ENCODE assay signal across 21 cellular contexts in the genomic region with DNA sequence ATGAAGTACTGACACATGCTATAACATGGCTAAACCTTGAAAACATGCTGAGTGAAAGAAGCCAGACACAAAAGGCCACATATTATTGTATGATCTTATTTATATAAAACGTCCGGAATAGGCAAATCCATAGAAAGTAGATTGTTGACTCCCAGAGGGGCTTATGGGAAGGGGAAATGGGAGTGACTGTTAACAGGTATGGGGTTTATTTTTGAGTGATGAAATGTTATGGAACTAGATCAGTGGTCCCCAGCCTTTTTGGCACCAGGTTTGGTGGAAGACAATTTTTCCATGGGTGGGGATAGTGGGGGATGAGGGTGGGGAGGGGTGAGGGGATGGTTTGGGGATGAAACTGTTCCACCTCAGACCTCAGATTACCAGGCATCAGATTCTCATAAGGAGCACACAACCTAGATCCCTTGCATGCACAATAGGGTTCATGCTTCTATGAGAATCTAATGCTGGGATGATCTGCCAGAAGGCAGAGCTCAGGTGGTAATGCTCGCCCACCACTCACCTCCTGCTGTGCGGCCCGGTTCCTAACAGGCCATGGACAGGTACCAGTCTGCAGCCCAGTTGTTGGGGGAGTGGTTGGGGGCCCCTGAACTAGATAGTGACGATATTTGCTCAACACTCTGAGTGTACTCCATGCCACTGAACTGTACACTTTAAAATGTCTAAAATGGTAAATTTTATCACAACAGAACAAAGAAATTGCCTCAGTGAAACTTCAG. TPM values are rescaled to one million over a fixed set of nuclear protein-coding genes. Genes with fewer than 3 reads are reported as not detected.
"Had no signal": no experiment of that assay in that cellular context is flagged by ENCODE, and none has a peak within 500 bp of the region (broad histone marks: within the 10 kb centered on the region; RNA-seq: fewer than 3 reads in every experiment).

No MANE protein-coding gene starts in this region.

- H3K27ac ChIP-seq: cardiac muscle cell, esophagus muscularis mucosa, pancreas had no signal

- H3K36me3 ChIP-seq: cardiac muscle cell, esophagus muscularis mucosa, pancreas had no signal

- H3K9me3 Mint-ChIP-seq: activated CD4-positive, alpha-beta memory T cell treated with anti-CD3 and anti-CD28 coated beads, Interleukin-2, amount 10 ng/mL, durations not matched to agents 7 days and 5 days; neural crest cell; stimulated activated effector memory CD8-positive, alpha-beta T cell treated with anti-CD3 and anti-CD28 coated beads, Interleukin-12 subunit alpha, Interleukin-12 subunit beta, amount 100 ng/mL, for 72 hours had no signal

- DNase-seq: activated CD4-positive, alpha-beta memory T cell treated with anti-CD3 and anti-CD28 coated beads, Interleukin-2, amount 10 ng/mL, durations not matched to agents 7 days and 5 days; activated CD4-positive, alpha-beta T cell treated with anti-CD3 and anti-CD28 coated beads for 4 hours; activated CD8-positive, alpha-beta memory T cell treated with anti-CD3 and anti-CD28 coated beads, Interleukin-2, amount 50 U/mL, for 4 hours; activated effector memory CD4-positive, alpha-beta T cell treated with anti-CD3 and anti-CD28 coated beads, Interleukin-2, amount 50 U/mL, for 16 hours; activated T-cell treated with anti-CD3 and anti-CD28 coated beads, Interleukin-2, amount 50 U/mL, for 48 hours; anterior cingulate cortex; foreskin fibroblast; immature natural killer cell; midbrain; pancreas; SIG-M5; stimulated activated CD4-positive, alpha-beta T cell treated with anti-CD3 and anti-CD28 coated beads, Interleukin-12 subunit alpha, Interleukin-12 subunit beta, amount 100 ng/mL, for 4 hours; stimulated activated CD4-positive, alpha-beta T cell treated with anti-CD3 and anti-CD28 coated beads, Interleukin-2, amount 100 ng/mL, for 24 hours; T-helper 17 cell; trophoblast cell had no signal

- H3K9me3 ChIP-seq: esophagus muscularis mucosa, pancreas had no signal

- H3K4me1 Mint-ChIP-seq: activated CD4-positive, alpha-beta memory T cell treated with anti-CD3 and anti-CD28 coated beads, Interleukin-2, amount 10 ng/mL, durations not matched to agents 7 days and 5 days; immature natural killer cell; stimulated activated effector memory CD8-positive, alpha-beta T cell treated with anti-CD3 and anti-CD28 coated beads, Interleukin-12 subunit alpha, Interleukin-12 subunit beta, amount 100 ng/mL, for 72 hours; T-helper 17 cell had no signal

- H3K4me3 Mint-ChIP-seq: activated CD4-positive, alpha-beta memory T cell treated with anti-CD3 and anti-CD28 coated beads, Interleukin-2, amount 10 ng/mL, durations not matched to agents 7 days and 5 days; activated naive CD8-positive, alpha-beta T cell; immature natural killer cell; neural crest cell; stimulated activated effector memory CD8-positive, alpha-beta T cell treated with anti-CD3 and anti-CD28 coated beads, Interleukin-12 subunit alpha, Interleukin-12 subunit beta, amount 100 ng/mL, for 72 hours; T-helper 17 cell had no signal

- H3K27me3 Mint-ChIP-seq: activated CD4-positive, alpha-beta memory T cell treated with anti-CD3 and anti-CD28 coated beads, Interleukin-2, amount 10 ng/mL, durations not matched to agents 7 days and 5 days; T-helper 17 cell had no signal

- ATAC-seq: pancreas; stimulated activated effector memory CD8-positive, alpha-beta T cell treated with anti-CD3 and anti-CD28 coated beads, Interleukin-12 subunit alpha, Interleukin-12 subunit beta, amount 100 ng/mL, for 72 hours; T-helper 17 cell had no signal

- H3K27ac Mint-ChIP-seq: activated CD4-positive, alpha-beta memory T cell treated with anti-CD3 and anti-CD28 coated beads, Interleukin-2, amount 10 ng/mL, durations not matched to agents 7 days and 5 days; activated naive CD8-positive, alpha-beta T cell; immature natural killer cell; stimulated activated effector memory CD8-positive, alpha-beta T cell treated with anti-CD3 and anti-CD28 coated beads, Interleukin-12 subunit alpha, Interleukin-12 subunit beta, amount 100 ng/mL, for 72 hours; T-helper 17 cell had no signal

- H3K4me3 ChIP-seq: cardiac muscle cell, esophagus muscularis mucosa, lung, pancreas had no signal

- H3K27me3 ChIP-seq: cardiac muscle cell, esophagus muscularis mucosa, pancreas had no signal

- H3K4me1 ChIP-seq: pancreas had no signal

- H3K36me3 Mint-ChIP-seq: activated naive CD8-positive, alpha-beta T cell; immature natural killer cell; stimulated activated effector memory CD8-positive, alpha-beta T cell treated with anti-CD3 and anti-CD28 coated beads, Interleukin-12 subunit alpha, Interleukin-12 subunit beta, amount 100 ng/mL, for 72 hours had no signal

RNA-seq across cellular contexts. Expression of a gene that starts 59.1 kb away (rescaled TPM):
- total RNA-seq: activated CD4-positive, alpha-beta memory T cell treated with anti-CD3 and anti-CD28 coated beads, Interleukin-2, amount 10 ng/mL, durations not matched to agents 7 days and 5 days; T-helper 17 cell had no signal
- polyA plus RNA-seq: immature natural killer cell had no signal
